33 cellular contexts compared by ENCODE assay signal in genomic region chr13:52830946-52831345, GRCh38. TPM values are rescaled to one million over a fixed set of nuclear protein-coding genes. Genes with fewer than 3 reads are reported as not detected.
DNase-seq lines count a peak whose midpoint lies in the region; ATAC-seq and TF ChIP-seq lines count a peak whose summit lies in the region.
"Had no signal": no experiment of that assay in that cellular context is flagged by ENCODE, and none has a peak within 500 bp of the region (broad histone marks: within the 10 kb centered on the region; RNA-seq: fewer than 3 reads in every experiment).

No MANE protein-coding gene starts in this region.

- in situ Hi-C loops in brain microvascular endothelial cell (cut with HindIII; ENCODE audit: low pct_ligation_motif_present, low sequenced_read_pairs) = no loop called here

- POLR2A ChIA-PET in PC-9 (lab: Charles Lee; ENCODE audit: unreplicated experiment) = no interaction called here

- peaks cover 26% of the 10 kb centered on the region for H3K27me3 Mint-ChIP-seq in activated T-helper 17 cell treated with anti-CD3 and anti-CD28 coated beads, Interleukin-2, amount 50 U/mL, for 72 hours

- H3K9me2 ChIP-seq in PC-9 (ENCODE audit: insufficient read depth) = no peaks in the 10 kb centered on the region

- no peaks in the 10 kb centered on the region for H3F3A ChIP-seq in PC-9 (ENCODE audit: insufficient read depth, low read depth)

- CTCF ChIA-PET in PC-9 (lab: Charles Lee) = no interaction called here

- intact Hi-C loops in PC-9 (cut with micrococcal nuclease; ENCODE audit: unreplicated experiment) = no loop called here

- H3K4me3 Mint-ChIP-seq in activated T-helper 17 cell treated with anti-CD3 and anti-CD28 coated beads, Interleukin-2, amount 50 U/mL, for 72 hours = no peak overlapping the region
- H3K4me3 Mint-ChIP-seq: natural killer cell; stimulated activated memory B cell treated with anti-CD40 and anti-IgM and Interleukin-4, amounts not matched to agents 10 μg/mL and 1 μg/mL and 100 μg/mL, for 72 hours had no signal

- H2AFZ ChIP-seq in PC-9 = no peak overlapping the region

- peak; percentile 12 for DNase-seq in EH (ENCODE audit: low read depth)
- peak; percentile 20 for DNase-seq in HT1080 (ENCODE audit: low read depth)
- DNase-seq in brain microvascular endothelial cell = peak; percentile 26
- DNase-seq in kidney tubule cell (ENCODE audit: low spot score) = peak; percentile 77
- no peak for DNase-seq in PC-9
- no peak for DNase-seq in activated gamma-delta T cell (lab: John Stamatoyannopoulos, UW)
- no peak for DNase-seq in NCI-H774 (lab: John Stamatoyannopoulos, UW)
- DNase-seq: activated CD4-positive, alpha-beta T cell treated with anti-CD3 and anti-CD28 coated beads for 48 hours; amygdala; Caco-2; effector memory CD4-positive, alpha-beta T cell; foreskin fibroblast; heart left ventricle; KG1; kidney; midbrain; natural killer cell; NCI-H1417; NCI-H2029; Peyer's patch; psoas muscle; T1000 had no signal

- no peak overlapping the region for H3K27ac ChIP-seq in brain microvascular endothelial cell
- no peak overlapping the region for H3K27ac ChIP-seq in PC-9
- H3K27ac ChIP-seq: C4-2B, cardiac muscle cell, coronary artery, heart left ventricle, Peyer's patch, psoas muscle, suprapubic skin had no signal

- H3K36me3 Mint-ChIP-seq in activated T-helper 17 cell treated with anti-CD3 and anti-CD28 coated beads, Interleukin-2, amount 50 U/mL, for 72 hours (ENCODE audit: low read depth) = no peaks in the 10 kb centered on the region
- H3K36me3 Mint-ChIP-seq: activated naive CD4-positive, alpha-beta T cell treated with anti-CD3 and anti-CD28 coated beads, Interleukin-2, amount 50 U/mL, for 72 hours; natural killer cell; stimulated activated memory B cell treated with anti-CD40 and anti-IgM and Interleukin-4, amounts not matched to agents 10 μg/mL and 1 μg/mL and 100 μg/mL, for 72 hours had no signal

- H3K27me3 ChIP-seq in brain microvascular endothelial cell (replicated peaks) (no peaks in the 10 kb centered on the region), PC-9 (ENCODE audit: insufficient read depth, low read depth) (peaks cover 31% of the 10 kb centered on the region)
- H3K27me3 ChIP-seq: cardiac muscle cell, Peyer's patch had no signal

- no peaks in the 10 kb centered on the region for H3K79me2 ChIP-seq in PC-9 (ENCODE audit: low read depth)

- no peaks in the 10 kb centered on the region for H3K9me3 ChIP-seq in PC-9 (ENCODE audit: insufficient read depth, low read depth)
- H3K9me3 ChIP-seq: heart left ventricle, Peyer's patch, psoas muscle, suprapubic skin had no signal

- H3K4me2 ChIP-seq in PC-9 = no peak overlapping the region

- H3K36me3 ChIP-seq in brain microvascular endothelial cell (replicated peaks) (no peaks in the 10 kb centered on the region), PC-9 (ENCODE audit: low read depth) (no peaks in the 10 kb centered on the region)
- H3K36me3 ChIP-seq: cardiac muscle cell, heart left ventricle, Peyer's patch, suprapubic skin had no signal

- H3K9me3 Mint-ChIP-seq in activated T-helper 17 cell treated with anti-CD3 and anti-CD28 coated beads, Interleukin-2, amount 50 U/mL, for 72 hours = no peaks in the 10 kb centered on the region
- H3K9me3 Mint-ChIP-seq: activated naive CD4-positive, alpha-beta T cell treated with anti-CD3 and anti-CD28 coated beads, Interleukin-2, amount 50 U/mL, for 72 hours; stimulated activated memory B cell treated with anti-CD40 and anti-IgM and Interleukin-4, amounts not matched to agents 10 μg/mL and 1 μg/mL and 100 μg/mL, for 72 hours had no signal

- BruUV-seq in PC-9 (replicated peaks; lab: Mats Ljungman, UMichigan) = no TSS peak

- H3K27ac Mint-ChIP-seq in activated T-helper 17 cell treated with anti-CD3 and anti-CD28 coated beads, Interleukin-2, amount 50 U/mL, for 72 hours = no peak overlapping the region
- H3K27ac Mint-ChIP-seq: activated naive CD4-positive, alpha-beta T cell treated with anti-CD3 and anti-CD28 coated beads, Interleukin-2, amount 50 U/mL, for 72 hours; natural killer cell; stimulated activated memory B cell treated with anti-CD40 and anti-IgM and Interleukin-4, amounts not matched to agents 10 μg/mL and 1 μg/mL and 100 μg/mL, for 72 hours had no signal

- H4K20me1 ChIP-seq in PC-9 (ENCODE audit: insufficient read depth) = no peaks in the 10 kb centered on the region

- H3K4me1 Mint-ChIP-seq in activated T-helper 17 cell treated with anti-CD3 and anti-CD28 coated beads, Interleukin-2, amount 50 U/mL, for 72 hours = no peaks in the 10 kb centered on the region
- H3K4me1 Mint-ChIP-seq: natural killer cell had no signal

- H3K4me3 ChIP-seq in brain microvascular endothelial cell (ENCODE audit: low read depth, low read length) = no peak overlapping the region
- H3K4me3 ChIP-seq in PC-9 = no peak overlapping the region
- H3K4me3 ChIP-seq: cardiac muscle cell, coronary artery, heart left ventricle, Peyer's patch, psoas muscle, suprapubic skin had no signal

- no peak for ATAC-seq in activated T-helper 17 cell treated with anti-CD3 and anti-CD28 coated beads, Interleukin-2, amount 50 U/mL, for 72 hours (replicated peaks)
- ATAC-seq: activated naive CD4-positive, alpha-beta T cell treated with anti-CD3 and anti-CD28 coated beads, Interleukin-2, amount 50 U/mL, for 72 hours; esophagus mucosa; heart left ventricle; natural killer cell; psoas muscle; stimulated activated memory B cell treated with anti-CD40 and anti-IgM and Interleukin-4, amounts not matched to agents 10 μg/mL and 1 μg/mL and 100 μg/mL, for 72 hours had no signal

- TF ChIP-seq CTCF in brain microvascular endothelial cell (IDR thresholded peaks at IDR 0.05; ENCODE audit: low read depth, low read length, missing control alignments) = no peak
- no peak for TF ChIP-seq CTCF in PC-9 (conservative IDR thresholded peaks at IDR 0.05)

- H3K4me1 ChIP-seq in PC-9 (replicated peaks; ENCODE audit: insufficient read depth) = no peaks in the 10 kb centered on the region
- H3K4me1 ChIP-seq: Caco-2, heart left ventricle, Peyer's patch, psoas muscle, suprapubic skin had no signal

RNA-seq across cellular contexts. Expression of gene PCDH8, which starts 17.5 kb away (rescaled TPM):
- total RNA-seq in HT1080 (2014; rRNA removed; shearing (Covaris generic)) = not detected in 2 replicates
- polyA plus RNA-seq in HT1080 (2015; cell fraction: cytosol; rRNA removed) = not detected in 2 replicates
- polyA plus RNA-seq in HT1080 (2015; cell fraction: nucleus; rRNA removed) = 0.43 TPM in 1 of 2 replicates, not detected in the other
- total RNA-seq in PC-9 (2021) = not detected in 2 replicates
- total RNA-seq in activated T-helper 17 cell treated with anti-CD3 and anti-CD28 coated beads, Interleukin-2, amount 50 U/mL, for 72 hours = not detected
- total RNA-seq: activated naive CD4-positive, alpha-beta T cell treated with anti-CD3 and anti-CD28 coated beads, Interleukin-2, amount 50 U/mL, for 72 hours; Caco-2; H4; heart left ventricle; kidney; natural killer cell; omental fat pad; Peyer's patch; ureter had no signal
- polyA plus RNA-seq: heart left ventricle had no signal

Comparison
In these comparisons a context has a peak if more than half of its experiments do, and no peak if none do; other contexts are left out.
1. DNase-seq: peak in EH (single experiment), HT1080 (single experiment), brain microvascular endothelial cell (single experiment) and kidney tubule cell (single experiment); none in PC-9 (0 of 2), activated gamma-delta T cell (single experiment) and NCI-H774 (single experiment).